ENCODE assay signal across 29 cellular contexts in the genomic region with DNA sequence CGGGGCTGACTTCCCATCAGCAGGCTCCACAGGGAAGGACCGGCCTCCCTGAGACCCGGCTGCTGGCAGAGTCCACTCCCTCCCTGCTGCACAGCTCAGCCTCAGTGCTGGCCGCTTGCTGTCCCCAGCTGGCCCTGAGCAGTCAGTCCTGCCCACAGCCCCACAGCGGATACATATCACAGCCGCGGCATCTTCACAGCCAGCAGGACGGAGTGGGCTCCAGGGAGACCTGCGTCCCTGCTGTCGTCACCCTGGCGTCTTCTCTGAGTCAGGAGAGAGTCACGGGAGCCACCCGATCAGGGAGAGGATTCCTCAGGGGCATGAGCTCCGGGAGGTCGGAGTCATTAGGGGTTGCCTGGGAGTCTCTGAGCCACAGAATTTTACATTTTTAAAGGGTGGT. TPM values are rescaled to one million over a fixed set of nuclear protein-coding genes. Genes with fewer than 3 reads are reported as not detected.
DNase-seq lines count a peak whose midpoint lies in the region; ATAC-seq, FAIRE-seq and TF ChIP-seq lines count a peak whose summit lies in the region.
"Had no signal": no experiment of that assay in that cellular context is flagged by ENCODE, and none has a peak within 500 bp of the region (broad histone marks: within the 10 kb centered on the region; RNA-seq: fewer than 3 reads in every experiment).

No MANE protein-coding gene starts in this region.

- DNase-seq in A549 (ENCODE audit: low read depth in 1 of 2, low spot score in 1 of 2) (no peak), HFFc6 (no peak), cardiac fibroblast (ENCODE audit: low read depth in 2 of 2) (peak; percentile 59 to 65), HepG2 (ENCODE audit: low spot score) (no peak), osteocyte (ENCODE audit: extremely low spot score, unreplicated experiment) (no peak), DMS 273 (lab: John Stamatoyannopoulos, UW; ENCODE audit: unreplicated experiment) (no peak)
- DNase-seq in stimulated activated CD4-positive, alpha-beta T cell treated with anti-CD3 and anti-CD28 coated beads, Interleukin-15, amount 100 ng/mL, for 24 hours, result no peak
- DNase-seq: activated CD4-positive, alpha-beta memory T cell treated with anti-CD3 and anti-CD28 coated beads, Interleukin-2, amount 10 ng/mL, durations not matched to agents 7 days and 5 days; activated CD8-positive, alpha-beta memory T cell treated with anti-CD3 and anti-CD28 coated beads, Interleukin-2, amount 50 U/mL, for 4 hours; activated naive CD4-positive, alpha-beta T cell treated with anti-CD3 and anti-CD28 coated beads, Interleukin-2, amount 10 ng/mL, durations not matched to agents 7 days and 5 days; HCEC 1CT; Kasumi-1; MV-4-11; NCI-H1436 treated with DMSO at 0.1 percent for 48 hours; NCI-H2081 treated with DMSO at 0.1 percent for 48 hours; NCI-H226; SHP77; sigmoid colon; stimulated activated naive B cell treated with anti-CD40 and anti-IgM and Interleukin-4, amounts not matched to agents 10 μg/mL and 1 μg/mL and 100 μg/mL, for 72 hours; SW 1271 had no signal

- H3K27ac ChIP-seq in A549 (no peak overlapping the region), HepG2 (ENCODE audit: extremely low read length, insufficient read depth, low read length) (no peak overlapping the region)
- H3K27ac ChIP-seq: adrenal gland, sigmoid colon, suprapubic skin had no signal

- no peaks in the 10 kb centered on the region for H4K20me1 ChIP-seq in HepG2 (ENCODE audit: insufficient read depth, low read length)

- H2AFZ ChIP-seq in HepG2 (ENCODE audit: low read length), result no peak overlapping the region

- H3K27ac Mint-ChIP-seq in HFFc6 (peak overlapping the region; percentile 60; the same call in 1 of the 2 replicates), osteocyte (ENCODE audit: unreplicated experiment) (no peak overlapping the region)
- H3K27ac Mint-ChIP-seq: activated CD4-positive, alpha-beta memory T cell treated with anti-CD3 and anti-CD28 coated beads, Interleukin-2, amount 10 ng/mL, durations not matched to agents 7 days and 5 days; activated naive CD4-positive, alpha-beta T cell treated with anti-CD3 and anti-CD28 coated beads, Interleukin-2, amount 10 ng/mL, durations not matched to agents 7 days and 5 days; activated T-helper 1 cell treated with anti-CD3 and anti-CD28 coated beads, Interleukin-12 subunit alpha, Interleukin-12 subunit beta, Interleukin-2, Interleukin-4 antibody, amounts not matched to agents 30 ng/mL and 10 ng/mL and 1 ng/mL, durations not matched to agents 14 hours and 24 hours and 36 hours; brain; mesothelial cell of epicardium; progenitor cell of endocrine pancreas; stimulated activated naive B cell treated with anti-CD40 and anti-IgM and Interleukin-4, amounts not matched to agents 10 μg/mL and 1 μg/mL and 100 μg/mL, for 72 hours had no signal

- no peaks in the 10 kb centered on the region for H3K36me3 ChIP-seq in HepG2 (replicated peaks in 1 of 2; ENCODE audit: control insufficient read depth in 1 of 2, insufficient read depth in 2 of 2, low read length in 2 of 2)
- H3K36me3 ChIP-seq: adrenal gland, sigmoid colon, suprapubic skin had no signal

- 7% methylated on average over 8 of the region's 15 CpGs for WGBS in A549 (ENCODE audit: missing lambda C conversion rate)
- WGBS in HepG2 (ENCODE audit: low lambda C conversion rate), result 45% methylated on average over 10 of the region's 15 CpGs

- H3K4me2 ChIP-seq in A549 (no peak overlapping the region), HepG2 (ENCODE audit: low read depth, low read length) (no peak overlapping the region)

- H3K9me3 ChIP-seq in A549 (peaks cover 9% of the 10 kb centered on the region; the same call in 1 of the 3 replicates), HepG2 (ENCODE audit: low read length) (peaks cover 22% of the 10 kb centered on the region)
- H3K9me3 ChIP-seq: adrenal gland, sigmoid colon, suprapubic skin had no signal

- CTCF ChIA-PET in A549 (lab: Yijun Ruan, JAX), result no interaction called here
- CTCF ChIA-PET in HepG2 (lab: Yijun Ruan, JAX; ENCODE audit: low intra/inter-chr PET ratio, low total read pairs), result no interaction called here

- no peaks in the 10 kb centered on the region for H3K79me2 ChIP-seq in HepG2 (ENCODE audit: insufficient read depth, low read length)

- H3K36me3 Mint-ChIP-seq in HFFc6 (ENCODE audit: low read depth), result no peaks in the 10 kb centered on the region
- H3K36me3 Mint-ChIP-seq in osteocyte (ENCODE audit: unreplicated experiment), result no peaks in the 10 kb centered on the region
- H3K36me3 Mint-ChIP-seq: activated naive CD4-positive, alpha-beta T cell treated with anti-CD3 and anti-CD28 coated beads, Interleukin-2, amount 10 ng/mL, durations not matched to agents 7 days and 5 days; brain; mesothelial cell of epicardium; stimulated activated naive B cell treated with anti-CD40 and anti-IgM and Interleukin-4, amounts not matched to agents 10 μg/mL and 1 μg/mL and 100 μg/mL, for 72 hours had no signal

- H3K4me3 Mint-ChIP-seq in HFFc6 (no peak overlapping the region; the same call in 1 of the 2 replicates), osteocyte (ENCODE audit: unreplicated experiment) (no peak overlapping the region)
- H3K4me3 Mint-ChIP-seq: activated CD4-positive, alpha-beta memory T cell treated with anti-CD3 and anti-CD28 coated beads, Interleukin-2, amount 10 ng/mL, durations not matched to agents 7 days and 5 days; activated naive CD4-positive, alpha-beta T cell treated with anti-CD3 and anti-CD28 coated beads, Interleukin-2, amount 10 ng/mL, durations not matched to agents 7 days and 5 days; activated T-helper 1 cell treated with anti-CD3 and anti-CD28 coated beads, Interleukin-12 subunit alpha, Interleukin-12 subunit beta, Interleukin-2, Interleukin-4 antibody, amounts not matched to agents 30 ng/mL and 10 ng/mL and 1 ng/mL, durations not matched to agents 14 hours and 24 hours and 36 hours; brain; mesothelial cell of epicardium; stimulated activated naive B cell treated with anti-CD40 and anti-IgM and Interleukin-4, amounts not matched to agents 10 μg/mL and 1 μg/mL and 100 μg/mL, for 72 hours had no signal

- H3K9ac ChIP-seq in HepG2 (ENCODE audit: insufficient read depth, low read depth, low read length), result no peak overlapping the region

- peaks cover 4% of the 10 kb centered on the region; the same call in 1 of the 2 replicates for H3K4me1 Mint-ChIP-seq in HFFc6 (ENCODE audit: low read depth)
- peaks cover 33% of the 10 kb centered on the region for H3K4me1 Mint-ChIP-seq in osteocyte (ENCODE audit: unreplicated experiment)
- H3K4me1 Mint-ChIP-seq: activated CD4-positive, alpha-beta memory T cell treated with anti-CD3 and anti-CD28 coated beads, Interleukin-2, amount 10 ng/mL, durations not matched to agents 7 days and 5 days; activated naive CD4-positive, alpha-beta T cell treated with anti-CD3 and anti-CD28 coated beads, Interleukin-2, amount 10 ng/mL, durations not matched to agents 7 days and 5 days; stimulated activated naive B cell treated with anti-CD40 and anti-IgM and Interleukin-4, amounts not matched to agents 10 μg/mL and 1 μg/mL and 100 μg/mL, for 72 hours had no signal

- intact Hi-C loops in HepG2 (cut with micrococcal nuclease; ENCODE audit: unreplicated experiment), result no loop called here

- no TSS peak for BruUV-seq in HepG2 (replicated peaks; lab: Mats Ljungman, UMichigan)

- FAIRE-seq in A549 (lab: Jason Lieb, UNC) (no peak), HepG2 (lab: Jason Lieb, UNC) (no peak)
- FAIRE-seq: G401.6, keratinocyte had no signal

- H3K4me3 ChIP-seq in A549 (no peak overlapping the region), cardiac fibroblast (replicated peaks in 1 of 2; ENCODE audit: low read depth in 2 of 2, low read length in 2 of 2) (no peak overlapping the region), HepG2 (replicated peaks in 1 of 3; ENCODE audit: insufficient read depth in 1 of 3, low read depth in 2 of 3, low read length in 3 of 3) (no peak overlapping the region)
- H3K4me3 ChIP-seq: adrenal gland, sigmoid colon, suprapubic skin had no signal

- no peaks in the 10 kb centered on the region; a peak in 1 of 5 replicates for H3K27me3 ChIP-seq in HepG2 (ENCODE audit: control insufficient read depth in 1 of 2, insufficient read depth in 2 of 2, low read length in 2 of 2)
- H3K27me3 ChIP-seq: adrenal gland, sigmoid colon had no signal

- no peaks in the 10 kb centered on the region for H3K4me1 ChIP-seq in A549
- H3K4me1 ChIP-seq in HepG2 (ENCODE audit: insufficient read depth, low read length), result no peaks in the 10 kb centered on the region
- H3K4me1 ChIP-seq: adrenal gland, sigmoid colon, suprapubic skin had no signal

- ATAC-seq in A549, result peak; percentile 57 to 59
- ATAC-seq in HepG2, result peak; percentile 41; the same call in 1 of the 3 replicates
- ATAC-seq in HG03378 (IDR thresholded peaks at IDR 0.05; ENCODE audit: unreplicated experiment), result no peak
- ATAC-seq: stimulated activated naive B cell treated with anti-CD40 and anti-IgM and Interleukin-4, amounts not matched to agents 10 μg/mL and 1 μg/mL and 100 μg/mL, for 72 hours had no signal

- no peak for TF ChIP-seq POLR2A in A549 (IDR thresholded peaks at IDR 0.05; ENCODE audit: low read length)
- TF ChIP-seq POLR2A in HepG2 (IDR thresholded peaks at IDR 0.05; ENCODE audit: insufficient read depth in 1 of 2, low read depth in 2 of 2, low read length in 2 of 2), result no peak

- in situ Hi-C loops in HepG2 (cut with HindIII; ENCODE audit: extremely low pct_ligation_motif_present, low pct_unique_long_range_greater_than_20kb), result no loop called here

- no peaks in the 10 kb centered on the region for H3K27me3 Mint-ChIP-seq in HFFc6 (ENCODE audit: insufficient read depth)
- H3K27me3 Mint-ChIP-seq in osteocyte (ENCODE audit: unreplicated experiment), result no peaks in the 10 kb centered on the region
- H3K27me3 Mint-ChIP-seq: activated CD4-positive, alpha-beta memory T cell treated with anti-CD3 and anti-CD28 coated beads, Interleukin-2, amount 10 ng/mL, durations not matched to agents 7 days and 5 days; activated naive CD4-positive, alpha-beta T cell treated with anti-CD3 and anti-CD28 coated beads, Interleukin-2, amount 10 ng/mL, durations not matched to agents 7 days and 5 days had no signal

- no peak for TF ChIP-seq EP300 in A549 (IDR thresholded peaks at IDR 0.05)
- no peak for TF ChIP-seq EP300 in HepG2 (IDR thresholded peaks at IDR 0.05; ENCODE audit: low read depth in 2 of 2, low read length in 2 of 2)
- no peak for TF ChIP-seq EP300 in HepG2 (CRISPR knock-in tag; IDR thresholded peaks at IDR 0.05; ENCODE audit: borderline replicate concordance)

- TF ChIP-seq CTCF in A549 (IDR thresholded peaks at IDR 0.05), result no peak
- no peak for TF ChIP-seq CTCF in HFFc6 (IDR thresholded peaks at IDR 0.05)
- no peak for TF ChIP-seq CTCF in cardiac fibroblast (IDR thresholded peaks at IDR 0.05; ENCODE audit: low read depth, low read length)
- no peak for TF ChIP-seq CTCF in HepG2 (CRISPR knock-in tag; IDR thresholded peaks at IDR 0.05)
- TF ChIP-seq CTCF in osteocyte (IDR thresholded peaks at IDR 0.05), result no peak

- POLR2A ChIA-PET in A549 (lab: Yijun Ruan, JAX) (no interaction called here), HepG2 (lab: Yijun Ruan, JAX) (no interaction called here)

- H3K9me3 Mint-ChIP-seq in HFFc6, result peaks cover 29% of the 10 kb centered on the region; the same call in 1 of the 2 replicates
- no peaks in the 10 kb centered on the region for H3K9me3 Mint-ChIP-seq in osteocyte (ENCODE audit: unreplicated experiment)
- H3K9me3 Mint-ChIP-seq: activated CD4-positive, alpha-beta memory T cell treated with anti-CD3 and anti-CD28 coated beads, Interleukin-2, amount 10 ng/mL, durations not matched to agents 7 days and 5 days; activated naive CD4-positive, alpha-beta T cell treated with anti-CD3 and anti-CD28 coated beads, Interleukin-2, amount 10 ng/mL, durations not matched to agents 7 days and 5 days; activated T-helper 1 cell treated with anti-CD3 and anti-CD28 coated beads, Interleukin-12 subunit alpha, Interleukin-12 subunit beta, Interleukin-2, Interleukin-4 antibody, amounts not matched to agents 30 ng/mL and 10 ng/mL and 1 ng/mL, durations not matched to agents 14 hours and 24 hours and 36 hours; stimulated activated naive B cell treated with anti-CD40 and anti-IgM and Interleukin-4, amounts not matched to agents 10 μg/mL and 1 μg/mL and 100 μg/mL, for 72 hours had no signal

- TF ChIP-seq RAD21 in A549 (conservative IDR thresholded peaks at IDR 0.05 in 1 of 2, IDR thresholded peaks at IDR 0.05 in 1 of 2) (no peak), HepG2 (CRISPR knock-in tag; IDR thresholded peaks at IDR 0.05) (no peak)

RNA-seq across cellular contexts. Expression of a gene that starts 13.1 kb away (rescaled TPM):
- polyA plus RNA-seq in A549 (2011; rRNA removed), result not detected in 2 replicates
- not detected in 2 replicates for polyA plus RNA-seq in A549 (2012; cell fraction: cytosol; rRNA removed)
- not detected in 2 replicates for polyA plus RNA-seq in A549 (2012; cell fraction: nucleus; rRNA removed)
- polyA plus RNA-seq in A549 (2017; fragmentation: RNase III; extraction: RNeasy Plus Mini Kit Qiagen cat#74134 plus additional on column Dnase treatment), result not detected in 3 replicates
- polyA minus RNA-seq in A549 (2011; rRNA and poly(A)+ RNA removed), result not detected in 2 replicates
- total RNA-seq in HFFc6 (2021; fragmentation: NEBNext Ultra II Directional; extraction: Animal tissue kit (Norgen Biotek cat#: 25700)), result not detected
- not detected in 2 replicates for total RNA-seq in HepG2 (2016; rRNA removed; fragmentation: Illumina TruSeq; extraction: Trizol)
- total RNA-seq in HepG2 (2016; cell fraction: cytosol; rRNA removed; fragmentation: Illumina TruSeq; extraction: Trizol; ENCODE audit: low read depth), result not detected in 2 replicates
- total RNA-seq in HepG2 (2016; cell fraction: insoluble cytoplasmic fraction; rRNA removed; fragmentation: Illumina TruSeq; extraction: Trizol), result not detected in 2 replicates
- not detected in 2 replicates for total RNA-seq in HepG2 (2016; cell fraction: membrane; rRNA removed; fragmentation: Illumina TruSeq; extraction: Trizol)
- total RNA-seq in HepG2 (2016; cell fraction: nucleus; rRNA removed; fragmentation: Illumina TruSeq; extraction: Trizol), result not detected in 2 replicates
- polyA plus RNA-seq in HepG2 (2011; rRNA removed), result not detected in 2 replicates
- polyA plus RNA-seq in HepG2 (2011; cell fraction: cytosol; rRNA removed), result not detected in 2 replicates
- polyA plus RNA-seq in HepG2 (2011; cell fraction: nucleus; rRNA removed), result not detected in 2 replicates
- polyA plus RNA-seq in HepG2 (2012), result not detected in 2 replicates
- not detected in 2 replicates for polyA plus RNA-seq in HepG2 (2016; cell fraction: cytosol; fragmentation: Illumina TruSeq; extraction: Trizol; ENCODE audit: low read depth)
- not detected in 2 replicates for polyA plus RNA-seq in HepG2 (2016; cell fraction: insoluble cytoplasmic fraction; fragmentation: Illumina TruSeq; extraction: Trizol; ENCODE audit: low read depth)
- not detected in 2 replicates for polyA plus RNA-seq in HepG2 (2016; cell fraction: membrane; fragmentation: Illumina TruSeq; extraction: Trizol; ENCODE audit: low read depth)
- not detected in 2 replicates for polyA plus RNA-seq in HepG2 (2016; cell fraction: nucleus; fragmentation: Illumina TruSeq; extraction: Trizol; ENCODE audit: insufficient read depth, low read depth)
- not detected in 2 replicates for polyA minus RNA-seq in HepG2 (2011; rRNA and poly(A)+ RNA removed; ENCODE audit: low replicate concordance)
- polyA minus RNA-seq in HepG2 (2011; cell fraction: cytosol; rRNA and poly(A)+ RNA removed), result not detected in 2 replicates
- not detected in 2 replicates for polyA minus RNA-seq in HepG2 (2011; cell fraction: nucleus; rRNA and poly(A)+ RNA removed)
- total RNA-seq in osteocyte, result not detected in 2 replicates
- total RNA-seq: activated T-helper 1 cell treated with anti-CD3 and anti-CD28 coated beads, Interleukin-12 subunit alpha, Interleukin-12 subunit beta, Interleukin-2, Interleukin-4 antibody, amounts not matched to agents 30 ng/mL and 10 ng/mL and 1 ng/mL, durations not matched to agents 14 hours and 24 hours and 36 hours; mesothelial cell of epicardium had no signal
- polyA plus RNA-seq: keratinocyte had no signal

Comparison
In these comparisons a context has a peak if more than half of its experiments do, and no peak if none do; other contexts are left out.
1. DNase-seq: peak in cardiac fibroblast (2 of 2); none in A549 (0 of 2), HFFc6 (single experiment), HepG2 (single experiment), stimulated activated CD4-positive, alpha-beta T cell treated with anti-CD3 and anti-CD28 coated beads, Interleukin-15, amount 100 ng/mL, for 24 hours (single experiment), osteocyte (single experiment) and DMS 273 (single experiment).